8 cellular contexts compared by ENCODE assay signal in the genomic region with DNA sequence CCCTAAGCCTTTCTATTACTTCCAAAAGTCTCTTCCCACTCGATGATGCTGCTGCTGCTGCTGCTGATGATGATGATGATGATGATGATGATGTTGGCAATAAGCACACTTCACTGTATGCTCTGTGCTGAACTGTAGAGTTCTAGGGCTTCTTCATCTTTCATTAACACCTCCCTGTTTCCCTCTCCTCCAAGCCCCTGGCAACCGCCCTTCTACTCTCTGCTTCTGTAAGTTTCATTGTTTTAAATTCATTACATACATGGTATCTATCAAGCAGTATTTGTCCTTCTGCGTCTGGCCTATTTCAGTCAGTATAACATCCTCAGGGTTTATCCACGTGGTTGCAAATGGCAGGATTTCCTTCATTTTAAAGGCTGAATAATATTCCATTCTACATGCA.
"Had no signal": no experiment of that assay in that cellular context is flagged by ENCODE, and none has a peak within 500 bp of the region (broad histone marks: within the 10 kb centered on the region; RNA-seq: fewer than 3 reads in every experiment).

No MANE protein-coding gene starts in this region.

- ATAC-seq: GM12878 had no signal

- H3K4me3 ChIP-seq: GM12878 had no signal

- DNase-seq: GDM1, GF-D8 had no signal

- FAIRE-seq: G401.6, GM12878, GM12891, GM12892, GM18507, GM19239 had no signal
